10 cellular contexts compared by ENCODE assay signal in the genomic region with DNA sequence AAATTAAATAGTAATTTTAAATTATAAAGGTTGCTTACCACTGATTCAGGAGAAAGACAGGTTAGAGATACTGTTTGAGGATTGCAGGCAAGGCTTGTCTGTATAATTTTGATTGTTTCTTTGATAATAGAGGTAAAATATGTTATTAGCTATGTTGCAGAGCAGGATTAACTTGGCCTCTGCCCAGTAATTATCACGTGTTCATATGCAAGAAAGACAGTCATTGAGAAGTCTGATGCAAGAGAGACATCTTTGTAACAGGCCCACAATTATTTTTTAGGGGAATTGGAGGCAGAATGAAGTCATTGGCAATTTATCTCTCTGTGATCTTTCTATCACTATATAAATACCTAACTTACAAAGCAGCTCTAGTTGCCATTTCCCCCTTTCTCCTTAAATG. TPM values are rescaled to one million over a fixed set of nuclear protein-coding genes. Genes with fewer than 3 reads are reported as not detected.
DNase-seq lines count a peak whose midpoint lies in the region; ATAC-seq, FAIRE-seq and TF ChIP-seq lines count a peak whose summit lies in the region.
"Had no signal": no experiment of that assay in that cellular context is flagged by ENCODE, and none has a peak within 500 bp of the region (broad histone marks: within the 10 kb centered on the region; RNA-seq: fewer than 3 reads in every experiment).

No MANE protein-coding gene starts in this region.

- H3K36me3 ChIP-seq in body of pancreas (replicated peaks in 1 of 2; ENCODE audit: insufficient read depth in 1 of 2, low read depth in 2 of 2): no peaks in the 10 kb centered on the region
- H3K36me3 ChIP-seq in upper lobe of left lung: no peaks in the 10 kb centered on the region

- TF ChIP-seq CTCF in body of pancreas (IDR thresholded peaks at IDR 0.05) (no peak), upper lobe of left lung (IDR thresholded peaks at IDR 0.05) (no peak)

- H3K4me1 ChIP-seq in body of pancreas (peaks cover 17% of the 10 kb centered on the region), upper lobe of left lung (peaks cover 0 to 19% (median 14%) of the 10 kb centered on the region in 4 donors)

- ATAC-seq in body of pancreas (peak; percentile 33), upper lobe of left lung (ENCODE audit: low FRiP score in 2 of 2) (no peak)
- ATAC-seq: activated CD8-positive, alpha-beta memory T cell treated with anti-CD3 and anti-CD28 coated beads, Interleukin-2, amount 10 ng/mL, durations not matched to agents 7 days and 5 days had no signal

- intact Hi-C loops in body of pancreas (cut with DNase I): no loop called here

- TF ChIP-seq POLR2A in body of pancreas (IDR thresholded peaks at IDR 0.05) (no peak), upper lobe of left lung (IDR thresholded peaks at IDR 0.05) (no peak)

- H3K9me3 ChIP-seq in body of pancreas (no peaks in the 10 kb centered on the region), upper lobe of left lung (no peaks in the 10 kb centered on the region)

- H3K27me3 ChIP-seq in body of pancreas (no peaks in the 10 kb centered on the region), upper lobe of left lung (no peaks in the 10 kb centered on the region)

- no peak for TF ChIP-seq RAD21 in Ishikawa (IDR thresholded peaks at IDR 0.05; ENCODE audit: low read depth)

- DNase-seq in AML-193 (lab: John Stamatoyannopoulos, UW): peak; percentile 29 to 36
- DNase-seq in body of pancreas: peak in 2 of 4 donors; percentile 27 to 37
- peak; percentile 62 for DNase-seq in iris pigment epithelial cell (ENCODE audit: low read depth)
- DNase-seq in ecto neural progenitor cell (ENCODE audit: low spot score): no peak
- DNase-seq in upper lobe of left lung: no peak
- DNase-seq in frontal cortex (ENCODE audit: low spot score in 2 of 2): no peak
- DNase-seq in NCI-H2171 (lab: John Stamatoyannopoulos, UW): no peak
- DNase-seq: activated CD8-positive, alpha-beta memory T cell treated with anti-CD3 and anti-CD28 coated beads, Interleukin-2, amount 10 ng/mL, durations not matched to agents 7 days and 5 days; NCI-H187 treated with DMSO at 0.1 percent for 48 hours had no signal

- TF ChIP-seq EP300 in Ishikawa (IDR thresholded peaks at IDR 0.05; ENCODE audit: borderline replicate concordance) (no peak), upper lobe of left lung (IDR thresholded peaks at IDR 0.05) (no peak)

- H3K4me3 ChIP-seq in body of pancreas: no peak overlapping the region
- no peak overlapping the region for H3K4me3 ChIP-seq in upper lobe of left lung

- WGBS in body of pancreas, 2 donors: 0 to 4% methylated on average over 1 of the region's 1 CpG
- 33 to 37% methylated on average over 1 of the region's 1 CpG for WGBS in upper lobe of left lung, 2 donors

- H3K27ac ChIP-seq in body of pancreas (peak overlapping the region in 2 of 4 donors; percentile 12 to 49), upper lobe of left lung (no peak overlapping the region)

- no peak for FAIRE-seq in frontal cortex (lab: Jason Lieb, UNC)

TF ChIP-seq in Ishikawa, 13 proteins besides CTCF, POLR2A, EP300 and RAD21:
- TF ChIP-seq CEBPB (IDR thresholded peaks at IDR 0.05): peak; percentile 32; the same call in 1 of the 2 replicates
- no peak for TF ChIP-seq TAF1 (IDR thresholded peaks at IDR 0.05; ENCODE audit: low read depth)
- TF ChIP-seq YY1 (IDR thresholded peaks at IDR 0.05; ENCODE audit: low read depth): no peak
- TF ChIP-seq USF1 (IDR thresholded peaks at IDR 0.05): peak; percentile 54
TF ChIP-seq in Ishikawa: peak in this region for 2.

RNA-seq across cellular contexts. Expression of gene SLC44A1, which starts 46.0 kb away (rescaled TPM):
- total RNA-seq in body of pancreas (10 to 100 TPM; 15.5 to 39.4 TPM), upper lobe of left lung (10 to 100 TPM; 15.7 to 62.2 (median 44.6) TPM), frontal cortex (38.7 TPM)

Comparison
In these comparisons a context has a peak if more than half of its experiments do, and no peak if none do; other contexts are left out.
1. DNase-seq: peak in AML-193 (2 of 2) and iris pigment epithelial cell (single experiment); none in ecto neural progenitor cell (single experiment), upper lobe of left lung (0 of 2), frontal cortex (0 of 2) and NCI-H2171 (single experiment).